7 cellular contexts compared by ENCODE assay signal in genomic region chr2:84875619-84876018, GRCh38. TPM values are rescaled to one million over a fixed set of nuclear protein-coding genes. Genes with fewer than 3 reads are reported as not detected.
DNase-seq lines count a peak whose midpoint lies in the region; ATAC-seq and TF ChIP-seq lines count a peak whose summit lies in the region.
"Not testable (repeated sequence)": the region's sequence is repeated elsewhere in the genome, so short reads cannot be mapped to it uniquely, and the experiment has no call there.

No MANE protein-coding gene starts in this region.

- peaks cover 81% of the 10 kb centered on the region for H3K36me3 Mint-ChIP-seq in CD4-positive, alpha-beta T cell (ENCODE audit: low read depth)
- peaks cover 22% of the 10 kb centered on the region for H3K36me3 Mint-ChIP-seq in T-helper 1 cell treated with Interleukin-12 subunit alpha and Interleukin-12 subunit beta and Interleukin-4 antibody, amounts not matched to agents 30 μg/mL and 1 μg/mL, for 36 hours (ENCODE audit: low read depth)
- H3K36me3 Mint-ChIP-seq in activated CD4-positive, alpha-beta memory T cell treated with anti-CD3 and anti-CD28 coated beads for 36 hours: peaks cover 11% of the 10 kb centered on the region
- H3K36me3 Mint-ChIP-seq in activated T-helper 17 cell treated with anti-CD3 and anti-CD28 coated beads, Interleukin-2, amount 50 U/mL, for 72 hours (ENCODE audit: low read depth): peaks cover 27% of the 10 kb centered on the region
- H3K36me3 Mint-ChIP-seq in activated naive CD8-positive, alpha-beta T cell: peaks cover 12% of the 10 kb centered on the region
- H3K36me3 Mint-ChIP-seq in dendritic cell treated with granulocyte-macrophage colony-stimulating factor and Interleukin-4, amounts not matched to agents 40 ng/mL and 50 ng/mL, for 4 days (ENCODE audit: low read depth); natural killer cell treated with Interleukin-12 subunit alpha and Interleukin-12 subunit beta and Interleukin-15 and Interleukin-18, amount 100 ng/mL, for 72 hours: not testable (repeated sequence)

- H3K27me3 Mint-ChIP-seq in CD4-positive, alpha-beta T cell; T-helper 1 cell treated with Interleukin-12 subunit alpha and Interleukin-12 subunit beta and Interleukin-4 antibody, amounts not matched to agents 30 μg/mL and 1 μg/mL, for 36 hours (ENCODE audit: low read depth); activated CD4-positive, alpha-beta memory T cell treated with anti-CD3 and anti-CD28 coated beads for 36 hours; activated T-helper 17 cell treated with anti-CD3 and anti-CD28 coated beads, Interleukin-2, amount 50 U/mL, for 72 hours; activated naive CD8-positive, alpha-beta T cell: not testable (repeated sequence)
- peaks cover 30% of the 10 kb centered on the region for H3K27me3 Mint-ChIP-seq in dendritic cell treated with granulocyte-macrophage colony-stimulating factor and Interleukin-4, amounts not matched to agents 40 ng/mL and 50 ng/mL, for 4 days
- peaks cover 16 to 23% of the 10 kb centered on the region in 2 donors for H3K27me3 Mint-ChIP-seq in natural killer cell treated with Interleukin-12 subunit alpha and Interleukin-12 subunit beta and Interleukin-15 and Interleukin-18, amount 100 ng/mL, for 72 hours

- H3K9me3 Mint-ChIP-seq in CD4-positive, alpha-beta T cell; T-helper 1 cell treated with Interleukin-12 subunit alpha and Interleukin-12 subunit beta and Interleukin-4 antibody, amounts not matched to agents 30 μg/mL and 1 μg/mL, for 36 hours; activated CD4-positive, alpha-beta memory T cell treated with anti-CD3 and anti-CD28 coated beads for 36 hours; activated T-helper 17 cell treated with anti-CD3 and anti-CD28 coated beads, Interleukin-2, amount 50 U/mL, for 72 hours; activated naive CD8-positive, alpha-beta T cell (ENCODE audit: low read depth); dendritic cell treated with granulocyte-macrophage colony-stimulating factor and Interleukin-4, amounts not matched to agents 40 ng/mL and 50 ng/mL, for 4 days; natural killer cell treated with Interleukin-12 subunit alpha and Interleukin-12 subunit beta and Interleukin-15 and Interleukin-18, amount 100 ng/mL, for 72 hours: not testable (repeated sequence)

- H3K4me1 Mint-ChIP-seq in CD4-positive, alpha-beta T cell (ENCODE audit: low read depth): peaks cover 73% of the 10 kb centered on the region
- H3K4me1 Mint-ChIP-seq in T-helper 1 cell treated with Interleukin-12 subunit alpha and Interleukin-12 subunit beta and Interleukin-4 antibody, amounts not matched to agents 30 μg/mL and 1 μg/mL, for 36 hours (ENCODE audit: low read depth): peaks cover 65% of the 10 kb centered on the region
- H3K4me1 Mint-ChIP-seq in activated CD4-positive, alpha-beta memory T cell treated with anti-CD3 and anti-CD28 coated beads for 36 hours (ENCODE audit: low read depth): peaks cover 67% of the 10 kb centered on the region
- H3K4me1 Mint-ChIP-seq in activated T-helper 17 cell treated with anti-CD3 and anti-CD28 coated beads, Interleukin-2, amount 50 U/mL, for 72 hours: peaks cover 45% of the 10 kb centered on the region
- peaks cover 83% of the 10 kb centered on the region for H3K4me1 Mint-ChIP-seq in activated naive CD8-positive, alpha-beta T cell (ENCODE audit: low read depth)
- H3K4me1 Mint-ChIP-seq in dendritic cell treated with granulocyte-macrophage colony-stimulating factor and Interleukin-4, amounts not matched to agents 40 ng/mL and 50 ng/mL, for 4 days (ENCODE audit: low read depth): peaks cover 51% of the 10 kb centered on the region
- peaks cover 18 to 20% of the 10 kb centered on the region in 2 donors for H3K4me1 Mint-ChIP-seq in natural killer cell treated with Interleukin-12 subunit alpha and Interleukin-12 subunit beta and Interleukin-15 and Interleukin-18, amount 100 ng/mL, for 72 hours (ENCODE audit: low read depth in 2 of 2)

- not testable (repeated sequence) for TF ChIP-seq CTCF in CD4-positive, alpha-beta T cell (IDR thresholded peaks at IDR 0.05)

- peak overlapping the region; percentile 92 for H3K27ac Mint-ChIP-seq in CD4-positive, alpha-beta T cell
- peak overlapping the region; percentile 79 for H3K27ac Mint-ChIP-seq in T-helper 1 cell treated with Interleukin-12 subunit alpha and Interleukin-12 subunit beta and Interleukin-4 antibody, amounts not matched to agents 30 μg/mL and 1 μg/mL, for 36 hours
- peak overlapping the region; percentile 77 for H3K27ac Mint-ChIP-seq in activated CD4-positive, alpha-beta memory T cell treated with anti-CD3 and anti-CD28 coated beads for 36 hours
- peak overlapping the region; percentile 85 for H3K27ac Mint-ChIP-seq in activated T-helper 17 cell treated with anti-CD3 and anti-CD28 coated beads, Interleukin-2, amount 50 U/mL, for 72 hours
- peak overlapping the region; percentile 95 for H3K27ac Mint-ChIP-seq in activated naive CD8-positive, alpha-beta T cell
- H3K27ac Mint-ChIP-seq in dendritic cell treated with granulocyte-macrophage colony-stimulating factor and Interleukin-4, amounts not matched to agents 40 ng/mL and 50 ng/mL, for 4 days: peak overlapping the region; percentile 12
- peak overlapping the region; percentile 1 to 57 for H3K27ac Mint-ChIP-seq in natural killer cell treated with Interleukin-12 subunit alpha and Interleukin-12 subunit beta and Interleukin-15 and Interleukin-18, amount 100 ng/mL, for 72 hours

- POLR2A ChIA-PET in CD4-positive, alpha-beta T cell (lab: Charles Lee): interaction anchor here (0.7 to 8.2 kb wide), 3 partner anchors 8 to 28 kb away, joined by 3 to 138 read pairs (median 3); no protein-coding TSS in a partner anchor
- POLR2A ChIA-PET in activated CD4-positive, alpha-beta memory T cell treated with anti-CD3 and anti-CD28 coated beads for 36 hours (lab: Charles Lee): interaction anchor here (0.9 to 1.4 kb wide), 2 partner anchors 14 to 29 kb away, joined by 3 read pairs; no protein-coding TSS in a partner anchor

- not testable (repeated sequence) for DNase-seq in CD4-positive, alpha-beta T cell; activated CD4-positive, alpha-beta memory T cell treated with anti-CD3 and anti-CD28 coated beads for 36 hours; natural killer cell treated with Interleukin-12 subunit alpha and Interleukin-12 subunit beta and Interleukin-15 and Interleukin-18, amount 100 ng/mL, for 72 hours (ENCODE audit: low spot score)

- intact Hi-C loops in CD4-positive, alpha-beta T cell (cut with DNase I, micrococcal nuclease); activated CD4-positive, alpha-beta memory T cell treated with anti-CD3 and anti-CD28 coated beads for 36 hours (cut with micrococcal nuclease); dendritic cell treated with granulocyte-macrophage colony-stimulating factor and Interleukin-4, amounts not matched to agents 40 ng/mL and 50 ng/mL, for 4 days (cut with micrococcal nuclease): not testable (repeated sequence)

- not testable (repeated sequence) for H3K9me3 ChIP-seq in CD4-positive, alpha-beta T cell (ENCODE audit: control insufficient read depth, low read length)

- not testable (repeated sequence) for ATAC-seq in CD4-positive, alpha-beta T cell (ENCODE audit: poor library complexity); activated T-helper 17 cell treated with anti-CD3 and anti-CD28 coated beads, Interleukin-2, amount 50 U/mL, for 72 hours (replicated peaks); natural killer cell treated with Interleukin-12 subunit alpha and Interleukin-12 subunit beta and Interleukin-15 and Interleukin-18, amount 100 ng/mL, for 72 hours

- CTCF ChIA-PET in CD4-positive, alpha-beta T cell (lab: Charles Lee): interaction anchor here (1.8 kb wide), 1 partner anchor 50 kb away, joined by 9 read pairs; no protein-coding TSS in a partner anchor
- CTCF ChIA-PET in activated CD4-positive, alpha-beta memory T cell treated with anti-CD3 and anti-CD28 coated beads for 36 hours (lab: Charles Lee): interaction anchor here (1.0 to 10.4 kb wide), 3 partner anchors 18 to 134 kb away, joined by 3 to 119 read pairs (median 4); no protein-coding TSS in a partner anchor

- H3K27ac ChIP-seq in CD4-positive, alpha-beta T cell (ENCODE audit: low read depth, low read length): peak overlapping the region; percentile 69

- peak overlapping the region; percentile 87 for H3K4me3 Mint-ChIP-seq in CD4-positive, alpha-beta T cell
- peak overlapping the region; percentile 21 for H3K4me3 Mint-ChIP-seq in T-helper 1 cell treated with Interleukin-12 subunit alpha and Interleukin-12 subunit beta and Interleukin-4 antibody, amounts not matched to agents 30 μg/mL and 1 μg/mL, for 36 hours
- not testable (repeated sequence) for H3K4me3 Mint-ChIP-seq in activated CD4-positive, alpha-beta memory T cell treated with anti-CD3 and anti-CD28 coated beads for 36 hours; dendritic cell treated with granulocyte-macrophage colony-stimulating factor and Interleukin-4, amounts not matched to agents 40 ng/mL and 50 ng/mL, for 4 days; natural killer cell treated with Interleukin-12 subunit alpha and Interleukin-12 subunit beta and Interleukin-15 and Interleukin-18, amount 100 ng/mL, for 72 hours
- peak overlapping the region; percentile 89 for H3K4me3 Mint-ChIP-seq in activated T-helper 17 cell treated with anti-CD3 and anti-CD28 coated beads, Interleukin-2, amount 50 U/mL, for 72 hours
- peak overlapping the region; percentile 96 for H3K4me3 Mint-ChIP-seq in activated naive CD8-positive, alpha-beta T cell

- not testable (repeated sequence) for H3K27me3 ChIP-seq in CD4-positive, alpha-beta T cell (ENCODE audit: control insufficient read depth, insufficient read depth, low read length)

RNA-seq across cellular contexts. Expression of gene TRABD2A, which starts 5.3 kb away (rescaled TPM):
- total RNA-seq in CD4-positive, alpha-beta T cell: 100 to 1,000 TPM; 166 to 170 TPM
- 10 to 100 TPM; 29.6 to 30.1 TPM for total RNA-seq in activated CD4-positive, alpha-beta memory T cell treated with anti-CD3 and anti-CD28 coated beads for 36 hours
- 10 to 100 TPM; 28.6 to 32.3 TPM for total RNA-seq in activated T-helper 17 cell treated with anti-CD3 and anti-CD28 coated beads, Interleukin-2, amount 50 U/mL, for 72 hours
- total RNA-seq in natural killer cell treated with Interleukin-12 subunit alpha and Interleukin-12 subunit beta and Interleukin-15 and Interleukin-18, amount 100 ng/mL, for 72 hours: 10 to 100 TPM in 1 of 2 donors, 1 to 10 TPM in 1; 6.6 to 18.3 TPM

RNA-seq across cellular contexts. Expression of gene TMSB10, which starts 29.8 kb away (rescaled TPM):
- total RNA-seq in CD4-positive, alpha-beta T cell: 1,000 to 10,000 TPM; 1,969 to 2,001 TPM
- total RNA-seq in activated CD4-positive, alpha-beta memory T cell treated with anti-CD3 and anti-CD28 coated beads for 36 hours: 1,000 to 10,000 TPM; 2,535 to 2,567 TPM
- 1,000 to 10,000 TPM; 2,616 to 3,068 TPM for total RNA-seq in activated T-helper 17 cell treated with anti-CD3 and anti-CD28 coated beads, Interleukin-2, amount 50 U/mL, for 72 hours
- 1,000 to 10,000 TPM; 1,502 to 3,073 TPM for total RNA-seq in natural killer cell treated with Interleukin-12 subunit alpha and Interleukin-12 subunit beta and Interleukin-15 and Interleukin-18, amount 100 ng/mL, for 72 hours

Comparison
In these comparisons a context has a peak if more than half of its experiments do, and no peak if none do; other contexts are left out.
1. H3K27ac Mint-ChIP-seq: peak in every context shown above with its lines; median percentile 95 in activated naive CD8-positive, alpha-beta T cell; 92 in CD4-positive, alpha-beta T cell; 85 in activated T-helper 17 cell treated with anti-CD3 and anti-CD28 coated beads, Interleukin-2, amount 50 U/mL, for 72 hours; 79 in T-helper 1 cell treated with Interleukin-12 subunit alpha and Interleukin-12 subunit beta and Interleukin-4 antibody, amounts not matched to agents 30 μg/mL and 1 μg/mL, for 36 hours; 77 in activated CD4-positive, alpha-beta memory T cell treated with anti-CD3 and anti-CD28 coated beads for 36 hours; 29 in natural killer cell treated with Interleukin-12 subunit alpha and Interleukin-12 subunit beta and Interleukin-15 and Interleukin-18, amount 100 ng/mL, for 72 hours; 12 in dendritic cell treated with granulocyte-macrophage colony-stimulating factor and Interleukin-4, amounts not matched to agents 40 ng/mL and 50 ng/mL, for 4 days.
2. RNA of gene TRABD2A, which starts 5.3 kb away (total RNA-seq): 166 to 170 TPM in CD4-positive, alpha-beta T cell; 28.6 to 32.3 TPM in activated T-helper 17 cell treated with anti-CD3 and anti-CD28 coated beads, Interleukin-2, amount 50 U/mL, for 72 hours, 29.6 to 30.1 TPM in activated CD4-positive, alpha-beta memory T cell treated with anti-CD3 and anti-CD28 coated beads for 36 hours and 6.6 to 18.3 TPM in natural killer cell treated with Interleukin-12 subunit alpha and Interleukin-12 subunit beta and Interleukin-15 and Interleukin-18, amount 100 ng/mL, for 72 hours; every median in the first group is over 4 times any median in the second.